In genomic region chr4:6929339-6929734, GRCh38 we compare ENCODE assay signal across 16 cellular contexts. TPM values are rescaled to one million over a fixed set of nuclear protein-coding genes. Genes with fewer than 3 reads are reported as not detected.
DNase-seq lines count a peak whose midpoint lies in the region; ATAC-seq and TF ChIP-seq lines count a peak whose summit lies in the region.
"Had no signal": no experiment of that assay in that cellular context is flagged by ENCODE, and none has a peak within 500 bp of the region (broad histone marks: within the 10 kb centered on the region; RNA-seq: fewer than 3 reads in every experiment).

No MANE protein-coding gene starts in this region.

- no peak for DNase-seq in CD4-positive, CD25-positive, alpha-beta regulatory T cell
- no peak for DNase-seq in Peyer's patch
- DNase-seq in right cardiac atrium, result peak in 2 of 3 donors; percentile 54 to 62
- peak; percentile 73 for DNase-seq in osteoblast (ENCODE audit: insufficient read length, low spot score, missing footprints)
- DNase-seq in NCI-H748 (lab: John Stamatoyannopoulos, UW; ENCODE audit: unreplicated experiment), result no peak
- DNase-seq in effector memory CD8-positive, alpha-beta T cell, result no peak
- no peak for DNase-seq in CD8-positive, alpha-beta memory T cell
- DNase-seq in hypothalamus (lab: John Stamatoyannopoulos, UW), result no peak
- DNase-seq: activated B cell treated with CpG ODN at 0.5 μM for 24 hours, endodermal cell, GM23248, NCI-H187, NCI-H524, posterior cingulate gyrus, thyroid gland had no signal

- no peak overlapping the region for H3K27ac ChIP-seq in CD4-positive, CD25-positive, alpha-beta regulatory T cell (ENCODE audit: insufficient read depth, low read length, poor library complexity, severe bottlenecking)
- H3K27ac ChIP-seq in Peyer's patch, result peak overlapping the region in 3 of 4 donors; percentile 18 to 88 (median 66)
- no peak overlapping the region for H3K27ac ChIP-seq in right cardiac atrium (ENCODE audit: low read length)
- H3K27ac ChIP-seq in osteoblast (ENCODE audit: low read depth, low read length), result no peak overlapping the region
- no peak overlapping the region for H3K27ac ChIP-seq in CD8-positive, alpha-beta memory T cell (ENCODE audit: low read depth, low read length)
- H3K27ac ChIP-seq: GM23248, thyroid gland had no signal

- no peak overlapping the region for H3K4me3 ChIP-seq in CD4-positive, CD25-positive, alpha-beta regulatory T cell (ENCODE audit: low read depth, low read length)
- peak overlapping the region in 2 of 4 donors; percentile 3 to 12 for H3K4me3 ChIP-seq in Peyer's patch
- H3K4me3 ChIP-seq in right cardiac atrium (ENCODE audit: low read length), result no peak overlapping the region
- no peak overlapping the region for H3K4me3 ChIP-seq in osteoblast (ENCODE audit: insufficient read depth, low read length)
- H3K4me3 ChIP-seq in CD8-positive, alpha-beta memory T cell (ENCODE audit: low read length), result no peak overlapping the region
- H3K4me3 ChIP-seq: cardiac muscle cell, GM23248, thyroid gland had no signal

- H3K4me1 ChIP-seq in CD4-positive, CD25-positive, alpha-beta regulatory T cell (ENCODE audit: control insufficient read depth, insufficient read depth, low read length, poor library complexity, severe bottlenecking), result peaks cover 51% of the 10 kb centered on the region
- peaks cover 0 to 59% (median 0%) of the 10 kb centered on the region in 4 donors for H3K4me1 ChIP-seq in Peyer's patch
- peaks cover 12% of the 10 kb centered on the region for H3K4me1 ChIP-seq in right cardiac atrium (ENCODE audit: control insufficient read depth, insufficient read depth, low read length)
- no peaks in the 10 kb centered on the region for H3K4me1 ChIP-seq in osteoblast (ENCODE audit: insufficient read depth, low read length)
- peaks cover 44% of the 10 kb centered on the region for H3K4me1 ChIP-seq in CD8-positive, alpha-beta memory T cell (ENCODE audit: insufficient read depth, low read length)

- peak overlapping the region; percentile 88 to 96 (median 94) for H3K27ac Mint-ChIP-seq in CD4-positive, CD25-positive, alpha-beta regulatory T cell
- peak overlapping the region in 1 of 2 donors; percentile 19 for H3K27ac Mint-ChIP-seq in effector memory CD8-positive, alpha-beta T cell
- peak overlapping the region in 4 of 8 donors; percentile 32 to 77 (median 52) for H3K27ac Mint-ChIP-seq in CD8-positive, alpha-beta memory T cell
- H3K27ac Mint-ChIP-seq: activated B cell treated with CpG ODN at 0.5 μM for 24 hours, endodermal cell had no signal

- H2AFZ ChIP-seq in osteoblast (ENCODE audit: low read length), result no peak overlapping the region
- H2AFZ ChIP-seq: GM23248 had no signal

- no peaks in the 10 kb centered on the region for H3K9me3 Mint-ChIP-seq in CD4-positive, CD25-positive, alpha-beta regulatory T cell
- H3K9me3 Mint-ChIP-seq in effector memory CD8-positive, alpha-beta T cell, result no peaks in the 10 kb centered on the region
- no peaks in the 10 kb centered on the region for H3K9me3 Mint-ChIP-seq in CD8-positive, alpha-beta memory T cell
- H3K9me3 Mint-ChIP-seq: activated B cell treated with CpG ODN at 0.5 μM for 24 hours, endodermal cell had no signal

- peaks cover 57% of the 10 kb centered on the region for H3K36me3 Mint-ChIP-seq in CD4-positive, CD25-positive, alpha-beta regulatory T cell
- peaks cover 6% of the 10 kb centered on the region for H3K36me3 Mint-ChIP-seq in effector memory CD8-positive, alpha-beta T cell (ENCODE audit: insufficient read depth)
- peaks cover 15 to 59% (median 24%) of the 10 kb centered on the region in 3 donors for H3K36me3 Mint-ChIP-seq in CD8-positive, alpha-beta memory T cell

- H4K20me1 ChIP-seq in osteoblast (ENCODE audit: insufficient read depth, low read length), result peaks cover 28% of the 10 kb centered on the region

- peak overlapping the region in 3 of 4 donors; percentile 0 to 32 (median 17) for H3K4me3 Mint-ChIP-seq in CD4-positive, CD25-positive, alpha-beta regulatory T cell
- no peak overlapping the region for H3K4me3 Mint-ChIP-seq in effector memory CD8-positive, alpha-beta T cell
- peak overlapping the region in 2 of 7 donors; percentile 1 to 3 for H3K4me3 Mint-ChIP-seq in CD8-positive, alpha-beta memory T cell
- H3K4me3 Mint-ChIP-seq: activated B cell treated with CpG ODN at 0.5 μM for 24 hours, endodermal cell had no signal

- ATAC-seq in CD4-positive, CD25-positive, alpha-beta regulatory T cell (ENCODE audit: low read depth in 2 of 2), result no peak
- ATAC-seq in right cardiac atrium, result peak; percentile 25 to 50
- no peak for ATAC-seq in effector memory CD8-positive, alpha-beta T cell (replicated peaks)

- H3K27me3 ChIP-seq in CD4-positive, CD25-positive, alpha-beta regulatory T cell (ENCODE audit: control insufficient read depth, insufficient read depth, low read length), result no peaks in the 10 kb centered on the region
- no peaks in the 10 kb centered on the region for H3K27me3 ChIP-seq in Peyer's patch
- H3K27me3 ChIP-seq in right cardiac atrium (ENCODE audit: control insufficient read depth, insufficient read depth), result no peaks in the 10 kb centered on the region
- H3K27me3 ChIP-seq in osteoblast (ENCODE audit: insufficient read depth, low read length), result no peaks in the 10 kb centered on the region
- no peaks in the 10 kb centered on the region for H3K27me3 ChIP-seq in CD8-positive, alpha-beta memory T cell (ENCODE audit: insufficient read depth, low read length, poor library complexity, severe bottlenecking)
- H3K27me3 ChIP-seq: cardiac muscle cell, thyroid gland had no signal

- H3K27me3 Mint-ChIP-seq in CD4-positive, CD25-positive, alpha-beta regulatory T cell, result no peaks in the 10 kb centered on the region
- no peaks in the 10 kb centered on the region for H3K27me3 Mint-ChIP-seq in effector memory CD8-positive, alpha-beta T cell
- no peaks in the 10 kb centered on the region for H3K27me3 Mint-ChIP-seq in CD8-positive, alpha-beta memory T cell
- H3K27me3 Mint-ChIP-seq: activated B cell treated with CpG ODN at 0.5 μM for 24 hours had no signal

- H3K79me2 ChIP-seq in osteoblast (ENCODE audit: insufficient read depth, low read length), result peaks cover 14% of the 10 kb centered on the region

- TF ChIP-seq POLR2A in Peyer's patch (IDR thresholded peaks at IDR 0.05), result no peak

- no peak overlapping the region for H3K4me2 ChIP-seq in osteoblast (ENCODE audit: insufficient read depth, low read length)

- WGBS in right cardiac atrium, result 55% methylated on average over 8 of the region's 8 CpGs

- no peak for TF ChIP-seq CTCF in Peyer's patch (IDR thresholded peaks at IDR 0.05)
- no peak for TF ChIP-seq CTCF in osteoblast (IDR thresholded peaks at IDR 0.05; ENCODE audit: extremely low read depth, low read depth, low read length)

- CTCF ChIA-PET in CD8-positive, alpha-beta memory T cell (lab: Charles Lee), result interaction anchor here (1.1 to 1.2 kb wide), 2 partner anchors 45 to 153 kb away, joined by 3 read pairs; no protein-coding TSS in a partner anchor

- peaks cover 11% of the 10 kb centered on the region for H3K36me3 ChIP-seq in CD4-positive, CD25-positive, alpha-beta regulatory T cell (ENCODE audit: control insufficient read depth, insufficient read depth, low read length)
- H3K36me3 ChIP-seq in Peyer's patch (peaks cover 0 to 14% (median 0%) of the 10 kb centered on the region in 3 donors), osteoblast (ENCODE audit: insufficient read depth, low read length) (peaks cover 4% of the 10 kb centered on the region)
- H3K36me3 ChIP-seq in CD8-positive, alpha-beta memory T cell (ENCODE audit: insufficient read depth, low read length), result peaks cover 9% of the 10 kb centered on the region
- H3K36me3 ChIP-seq: cardiac muscle cell, thyroid gland had no signal

- no peaks in the 10 kb centered on the region for H3K9me3 ChIP-seq in CD4-positive, CD25-positive, alpha-beta regulatory T cell (ENCODE audit: control insufficient read depth in 2 of 2, low read length in 2 of 2)
- H3K9me3 ChIP-seq in Peyer's patch (no peaks in the 10 kb centered on the region), right cardiac atrium (ENCODE audit: control insufficient read depth, low read length) (no peaks in the 10 kb centered on the region), osteoblast (ENCODE audit: low read depth, low read length) (no peaks in the 10 kb centered on the region)
- H3K9me3 ChIP-seq in CD8-positive, alpha-beta memory T cell (ENCODE audit: low read length), result no peaks in the 10 kb centered on the region
- H3K9me3 ChIP-seq: thyroid gland had no signal

- H3K4me1 Mint-ChIP-seq in CD4-positive, CD25-positive, alpha-beta regulatory T cell, result peaks cover 26 to 84% (median 69%) of the 10 kb centered on the region in 4 donors
- peaks cover 68 to 78% of the 10 kb centered on the region in 2 donors for H3K4me1 Mint-ChIP-seq in effector memory CD8-positive, alpha-beta T cell (ENCODE audit: low read depth in 2 of 2)
- peaks cover 68 to 82% (median 77%) of the 10 kb centered on the region in 3 donors for H3K4me1 Mint-ChIP-seq in CD8-positive, alpha-beta memory T cell

- intact Hi-C loops in right cardiac atrium (cut with DNase I), result no loop called here

- POLR2A ChIA-PET in CD8-positive, alpha-beta memory T cell (lab: Charles Lee), result no interaction called here

RNA-seq across cellular contexts. Expression of gene TBC1D14, which starts 19.7 kb away (rescaled TPM):
- 67.7 TPM for total RNA-seq in CD4-positive, CD25-positive, alpha-beta regulatory T cell
- 10 to 100 TPM; 46.6 to 63.0 (median 52.0) TPM for polyA plus RNA-seq in CD4-positive, CD25-positive, alpha-beta regulatory T cell
- total RNA-seq in Peyer's patch (10 to 100 TPM; 44.8 to 67.7 (median 55.7) TPM), right cardiac atrium (10 to 100 TPM; 36.2 to 44.8 (median 42.5) TPM), osteoblast (39.4 and 42.1 TPM in 2 replicates)
- polyA plus RNA-seq in right cardiac atrium, result 20.1 TPM
- 10 to 100 TPM; 38.0 to 43.7 TPM for total RNA-seq in CD8-positive, alpha-beta memory T cell
- 48.5 TPM for polyA plus RNA-seq in CD8-positive, alpha-beta memory T cell

Comparison
In these comparisons a context has a peak if more than half of its experiments do, and no peak if none do; other contexts are left out.
1. ATAC-seq: peak in right cardiac atrium (2 of 2); none in CD4-positive, CD25-positive, alpha-beta regulatory T cell (0 of 2) and effector memory CD8-positive, alpha-beta T cell (single experiment).
2. DNase-seq: peak in right cardiac atrium (2 of 3) and osteoblast (single experiment); none in CD4-positive, CD25-positive, alpha-beta regulatory T cell (0 of 3), Peyer's patch (0 of 3), NCI-H748 (single experiment), effector memory CD8-positive, alpha-beta T cell (0 of 3), CD8-positive, alpha-beta memory T cell (0 of 5) and hypothalamus (0 of 51).
3. H3K27ac ChIP-seq: peak in Peyer's patch (3 of 4); none in CD4-positive, CD25-positive, alpha-beta regulatory T cell (single experiment), right cardiac atrium (single experiment), osteoblast (single experiment) and CD8-positive, alpha-beta memory T cell (single experiment).
4. H3K4me3 Mint-ChIP-seq: peak in CD4-positive, CD25-positive, alpha-beta regulatory T cell (3 of 4); none in effector memory CD8-positive, alpha-beta T cell (0 of 2).